28 cellular contexts compared by ENCODE assay signal in the genomic region with DNA sequence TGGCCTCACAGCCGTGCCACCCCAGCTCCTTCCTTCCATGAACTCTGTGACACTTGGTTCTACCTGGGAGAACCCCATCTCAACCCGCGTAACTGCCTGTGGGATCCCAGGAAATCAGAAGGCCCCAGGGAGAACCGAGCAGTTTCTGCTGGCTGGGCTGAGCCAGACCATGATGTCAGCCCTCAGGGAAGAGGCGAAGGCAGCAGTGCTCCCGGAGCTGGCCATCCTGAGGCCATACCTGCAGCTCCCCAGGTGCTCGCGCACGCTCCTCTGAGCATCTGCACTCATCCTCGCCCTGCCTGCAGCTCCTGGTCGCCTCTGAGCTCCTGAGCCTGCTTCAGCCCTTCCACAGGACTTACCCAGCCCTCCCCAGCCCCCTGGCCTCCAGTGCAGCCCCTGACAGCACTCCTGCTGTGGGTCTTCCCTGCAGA.
DNase-seq lines count a peak whose midpoint lies in the region; ATAC-seq and TF ChIP-seq lines count a peak whose summit lies in the region.
"Had no signal": no experiment of that assay in that cellular context is flagged by ENCODE, and none has a peak within 500 bp of the region (broad histone marks: within the 10 kb centered on the region; RNA-seq: fewer than 3 reads in every experiment).

No MANE protein-coding gene starts in this region.

- H3K4me1 ChIP-seq in RWPE2 (ENCODE audit: insufficient read depth, poor library complexity, severe bottlenecking): no peaks in the 10 kb centered on the region
- H3K4me1 ChIP-seq in left lung: no peaks in the 10 kb centered on the region
- no peaks in the 10 kb centered on the region for H3K4me1 ChIP-seq in trophoblast cell (ENCODE audit: control insufficient read depth in 1 of 2, insufficient read depth in 2 of 2, low read length in 2 of 2)
- H3K4me1 ChIP-seq in SJCRH30: peaks cover 3% of the 10 kb centered on the region; the same call in 1 of the 2 replicates
- H3K4me1 ChIP-seq: A549, Caco-2 had no signal

- H3K27ac ChIP-seq in RWPE2 (ENCODE audit: poor library complexity, severe bottlenecking): no peak overlapping the region
- H3K27ac ChIP-seq in left lung: no peak overlapping the region
- no peak overlapping the region for H3K27ac ChIP-seq in trophoblast cell (ENCODE audit: low read depth, low read length)
- H3K27ac ChIP-seq in SJCRH30: no peak overlapping the region
- H3K27ac ChIP-seq: A549, HL-60, KMS-11, RWPE1 had no signal

- H3K4me3 ChIP-seq in RWPE2 (ENCODE audit: severe bottlenecking) (no peak overlapping the region), left lung (no peak overlapping the region), trophoblast cell (ENCODE audit: low read depth, low read length) (no peak overlapping the region), SJCRH30 (no peak overlapping the region)
- H3K4me3 ChIP-seq: A549 had no signal

- ATAC-seq in RWPE2 (ENCODE audit: low read depth) (no peak), left lung (no peak), left colon (no peak)
- ATAC-seq: A549; CD8-positive, alpha-beta T cell; Panc1 had no signal

- no peak overlapping the region for H3K14ac ChIP-seq in trophoblast cell (ENCODE audit: low read length)

- H3K79me2 ChIP-seq in trophoblast cell (ENCODE audit: control insufficient read depth, insufficient read depth, low read length, poor library complexity): no peaks in the 10 kb centered on the region

- no peak overlapping the region for H3K9ac ChIP-seq in trophoblast cell (ENCODE audit: low read length)
- H3K9ac ChIP-seq: KMS-11, SK-N-SH had no signal

- intact Hi-C loops in left lung (cut with DNase I) (no loop called here), left colon (cut with DNase I, micrococcal nuclease) (no loop called here)

- H3K27me3 ChIP-seq in RWPE2 (ENCODE audit: insufficient read depth, poor library complexity, severe bottlenecking) (no peaks in the 10 kb centered on the region), left lung (no peaks in the 10 kb centered on the region), trophoblast cell (ENCODE audit: insufficient read depth, low read length) (no peaks in the 10 kb centered on the region), SJCRH30 (no peaks in the 10 kb centered on the region)

- no peaks in the 10 kb centered on the region for H3K9me3 ChIP-seq in RWPE2 (ENCODE audit: severe bottlenecking)
- H3K9me3 ChIP-seq in left lung: no peaks in the 10 kb centered on the region
- H3K9me3 ChIP-seq in trophoblast cell (ENCODE audit: insufficient read depth, low read depth, low read length): peaks cover 2% of the 10 kb centered on the region
- no peaks in the 10 kb centered on the region for H3K9me3 ChIP-seq in SJCRH30 (replicated peaks)
- H3K9me3 ChIP-seq: A549, Caco-2, SK-N-SH had no signal

- H3K23ac ChIP-seq in trophoblast cell (ENCODE audit: low read length): no peak overlapping the region

- no peaks in the 10 kb centered on the region for H3K36me3 ChIP-seq in RWPE2 (ENCODE audit: low read depth)
- H3K36me3 ChIP-seq in left lung: peaks cover 0 to 7% of the 10 kb centered on the region in 2 donors
- no peaks in the 10 kb centered on the region for H3K36me3 ChIP-seq in trophoblast cell (ENCODE audit: control insufficient read depth in 1 of 2, insufficient read depth in 2 of 2, low read length in 2 of 2)
- no peaks in the 10 kb centered on the region for H3K36me3 ChIP-seq in SJCRH30

- no peak overlapping the region for H2BK120ac ChIP-seq in trophoblast cell (ENCODE audit: insufficient read depth, low read length, poor library complexity)

- no peak overlapping the region for H3K4me2 ChIP-seq in trophoblast cell (ENCODE audit: low read length)
- H3K4me2 ChIP-seq: A549, KMS-11, SK-N-SH had no signal

- no peak overlapping the region for H2AK5ac ChIP-seq in trophoblast cell (ENCODE audit: low read length)

- no peak overlapping the region for H4K91ac ChIP-seq in trophoblast cell (ENCODE audit: low read depth, low read length)

- no peak overlapping the region for H2BK5ac ChIP-seq in trophoblast cell (ENCODE audit: low read depth, low read length, poor library complexity)

- no peak overlapping the region for H2AFZ ChIP-seq in trophoblast cell (ENCODE audit: insufficient read depth, low read length, poor library complexity)

- H4K12ac ChIP-seq in trophoblast cell (ENCODE audit: low read depth, low read length): no peak overlapping the region

- no peak overlapping the region for H2BK12ac ChIP-seq in trophoblast cell (ENCODE audit: low read length)

- peak; percentile 46 for DNase-seq in RWPE2 (ENCODE audit: low spot score)
- peak; percentile 14 to 58 for DNase-seq in left lung
- peak; percentile 86 to 91 for DNase-seq in trophoblast cell
- DNase-seq in Ammon's horn (ENCODE audit: low spot score): no peak
- DNase-seq in left colon: no peak
- no peak for DNase-seq in SJCRH30
- DNase-seq in SHP77 (lab: John Stamatoyannopoulos, UW): no peak
- DNase-seq: AML-193; C1 segment of cervical spinal cord; Caco-2; CD8-positive, alpha-beta T cell; DMS 273 treated with DMSO at 0.1 percent for 48 hours; DMS79; EL; GF-D8; MM.1S; NCI-H1417; NCI-H1694; NCI-H2029 treated with DMSO at 0.1 percent for 48 hours; NCI-H446 treated with DMSO at 0.1 percent for 48 hours; NCI-H526; SIG-M5; SK-N-SH had no signal

- H3K18ac ChIP-seq in trophoblast cell (ENCODE audit: low read length): no peak overlapping the region

- no peaks in the 10 kb centered on the region for H3K79me1 ChIP-seq in trophoblast cell (ENCODE audit: low read length)

- no peak overlapping the region for H4K8ac ChIP-seq in trophoblast cell (ENCODE audit: low read depth, low read length)

- no CpG with 5 or more reads among the region's 11 CpGs for WGBS in trophoblast cell (ENCODE audit: extremely low coverage, insufficient coverage, insufficient read length)

- no peak overlapping the region for H3K4ac ChIP-seq in trophoblast cell (ENCODE audit: low read depth, low read length)

- no peak for TF ChIP-seq CTCF in RWPE2 (IDR thresholded peaks at IDR 0.05; ENCODE audit: poor library complexity, severe bottlenecking)
- TF ChIP-seq CTCF in left lung (IDR thresholded peaks at IDR 0.05): no peak

Comparison
In these comparisons a context has a peak if more than half of its experiments do, and no peak if none do; other contexts are left out.
1. DNase-seq: peak in RWPE2 (single experiment), left lung (2 of 2) and trophoblast cell (2 of 2); none in Ammon's horn (single experiment), left colon (0 of 2), SJCRH30 (0 of 2) and SHP77 (0 of 2).